8 cellular contexts compared by ENCODE assay signal in genomic region chr19:55605207-55605636, GRCh38. TPM values are rescaled to one million over a fixed set of nuclear protein-coding genes. Genes with fewer than 3 reads are reported as not detected.
A peak's percentile ranks its signal among the peaks of the same experiment; 100 is the strongest.
DNase-seq lines count a peak whose midpoint lies in the region; ATAC-seq and TF ChIP-seq lines count a peak whose summit lies in the region.

No MANE protein-coding gene starts in this region.

- H3K79me2 ChIP-seq in OCI-LY3 (ENCODE audit: low read length) = peaks cover 46% of the 10 kb centered on the region

- H3K4me3 ChIP-seq in IMR-90 (ENCODE audit: insufficient read depth, low read depth, low read length) (peak overlapping the region; percentile 76), OCI-LY3 (ENCODE audit: low read length) (peak overlapping the region; percentile 91), epithelial cell of esophagus (ENCODE audit: low read length) (peak overlapping the region; percentile 79)

- no peak overlapping the region; the same call in 2 of the 3 replicates for H2BK15ac ChIP-seq in IMR-90 (ENCODE audit: low read depth, low read length)

- DNase-seq in DMS 273 treated with DMSO at 0.1 percent for 48 hours (lab: John Stamatoyannopoulos, UW) (peak; percentile 94), IMR-90 (peak; percentile 96), activated T-cell treated with anti-CD3 and anti-CD28 coated beads for 1 hour (ENCODE audit: low read depth) (peak; percentile 97), epithelial cell of esophagus (ENCODE audit: low read depth) (peak; percentile 97), mucosa of gallbladder (ENCODE audit: low spot score) (peak; percentile 97)
- DNase-seq in stimulated activated CD8-positive, alpha-beta memory T cell treated with anti-CD3 and anti-CD28 coated beads, Interleukin-4, amount 100 ng/mL, for 1 hour (ENCODE audit: low read depth in 2 of 2, low spot score in 1 of 2) = peak; percentile 95 to 97

- H3K18ac ChIP-seq in IMR-90 (ENCODE audit: low read depth, low read length) = peak overlapping the region; percentile 65

- peak overlapping the region; percentile 82 for H4K5ac ChIP-seq in IMR-90 (ENCODE audit: low read depth, low read length)

- no peak for TF ChIP-seq CTCF in IMR-90 (conservative IDR thresholded peaks at IDR 0.05; ENCODE audit: low read depth, low read length)
- no peak for TF ChIP-seq CTCF in OCI-LY3 (IDR thresholded peaks at IDR 0.05; ENCODE audit: low read depth, low read length)
- no peak for TF ChIP-seq CTCF in epithelial cell of esophagus (IDR thresholded peaks at IDR 0.05; ENCODE audit: insufficient read depth, low read depth, low read length, missing control alignments)

- H2BK120ac ChIP-seq in IMR-90 (ENCODE audit: low read depth, low read length) = peak overlapping the region; percentile 77

- peaks cover 24% of the 10 kb centered on the region; the same call in 1 of the 2 replicates for H4K20me1 ChIP-seq in IMR-90 (ENCODE audit: insufficient read depth, low read length)
- no peaks in the 10 kb centered on the region for H4K20me1 ChIP-seq in OCI-LY3 (ENCODE audit: insufficient read depth, low read length)

- in situ Hi-C loops in IMR-90 (cut with MboI; ENCODE audit: low sequenced_read_pairs) = loop anchor here (5.0 kb wide), 1 partner anchor 88 kb away; no protein-coding TSS in a partner anchor

- no TSS peak for BruUV-seq in IMR-90 (replicated peaks; lab: Mats Ljungman, UMichigan)

- POLR2A ChIA-PET in IMR-90 (lab: Charles Lee; ENCODE audit: unreplicated experiment) = interaction anchor here (0.5 kb wide), 1 partner anchor 73 kb away, joined by 7 read pairs; no protein-coding TSS in a partner anchor

- peak overlapping the region; percentile 51 to 95 for H4K8ac ChIP-seq in IMR-90 (ENCODE audit: low read depth in 2 of 2, low read length in 2 of 2)

- no peaks in the 10 kb centered on the region for H3K27me3 ChIP-seq in IMR-90 (ENCODE audit: control insufficient read depth, insufficient read depth, low read length)
- no peaks in the 10 kb centered on the region for H3K27me3 ChIP-seq in OCI-LY3 (ENCODE audit: low read depth, low read length)

- H3K9me3 ChIP-seq in IMR-90 (ENCODE audit: control insufficient read depth, insufficient read depth, low read length) = peaks cover 5% of the 10 kb centered on the region; the same call in 1 of the 2 replicates
- H3K9me3 ChIP-seq in OCI-LY3 (ENCODE audit: insufficient read depth, low read length) = no peaks in the 10 kb centered on the region

- intact Hi-C loops in IMR-90 (cut with micrococcal nuclease) = no loop called here

- dilution Hi-C loops in IMR-90 (cut with HindIII; ENCODE audit: low sequenced_read_pairs, unreplicated experiment) = no loop called here

- H2AFZ ChIP-seq in IMR-90 (replicated peaks; ENCODE audit: low read length, poor library complexity) (peak overlapping the region; percentile 92), OCI-LY3 (ENCODE audit: low read depth, low read length) (0 out of 2 replicates have a peak overlapping the region, but pooled peaks have one; percentile 8)

- TF ChIP-seq RAD21 in IMR-90 (IDR thresholded peaks at IDR 0.05; ENCODE audit: low read length) = no peak

- H3K9ac ChIP-seq in IMR-90 (ENCODE audit: low read depth, low read length) (peak overlapping the region; percentile 50; the same call in 1 of the 2 replicates), OCI-LY3 (ENCODE audit: low read length) (peak overlapping the region; percentile 97)

- H3K14ac ChIP-seq in IMR-90 (replicated peaks; ENCODE audit: low read depth, low read length) = peak overlapping the region; percentile 97

- peaks cover 8% of the 10 kb centered on the region; the same call in 1 of the 2 replicates for H3K9me1 ChIP-seq in IMR-90 (ENCODE audit: insufficient read depth, low read length)

- 0% methylated on average over 4 of the region's 43 CpGs; no CpG with 5 or more reads in 1 of the 2 experiments for WGBS in IMR-90 (ENCODE audit: extremely low coverage in 2 of 2, insufficient read length in 1 of 2), 2 experiments

- TF ChIP-seq POLR2A in IMR-90 (IDR thresholded peaks at IDR 0.05; ENCODE audit: low read depth, low read length) = peak; percentile 48

- peak overlapping the region; percentile 93 for H3K4me2 ChIP-seq in IMR-90 (ENCODE audit: low read depth, low read length)
- H3K4me2 ChIP-seq in OCI-LY3 (ENCODE audit: low read length) = peak overlapping the region; percentile 87

- H4K91ac ChIP-seq in IMR-90 (ENCODE audit: insufficient read depth, low read depth, low read length) = peak overlapping the region; percentile 64

- 0 out of 2 replicates have a peak overlapping the region, but pooled peaks have one; percentile 50 for H2BK20ac ChIP-seq in IMR-90 (ENCODE audit: low read depth, low read length)

- H3K4ac ChIP-seq in IMR-90 (ENCODE audit: low read depth, low read length) = peak overlapping the region; percentile 97

- H3K56ac ChIP-seq in IMR-90 (ENCODE audit: extremely low read depth, insufficient read depth, low read length) = no peak overlapping the region

- H3K4me1 ChIP-seq in IMR-90 (ENCODE audit: control insufficient read depth, insufficient read depth, low read length) (peaks cover 9% of the 10 kb centered on the region), OCI-LY3 (ENCODE audit: low read length) (peaks cover 22% of the 10 kb centered on the region)

- peak overlapping the region; percentile 91 for H3K27ac ChIP-seq in IMR-90 (ENCODE audit: insufficient read depth, low read length)
- H3K27ac ChIP-seq in OCI-LY3 (ENCODE audit: low read length) = peak overlapping the region; percentile 88

- peaks cover 36 to 61% of the 10 kb centered on the region in 2 experiments for H3K79me1 ChIP-seq in IMR-90 (ENCODE audit: low read depth in 1 of 2, low read length in 2 of 2)

- peak overlapping the region; percentile 91; the same call in 1 of the 2 replicates for H3K23ac ChIP-seq in IMR-90 (ENCODE audit: low read depth, low read length)

- peak overlapping the region; percentile 90 for H2BK5ac ChIP-seq in IMR-90 (ENCODE audit: low read depth, low read length, poor library complexity, severe bottlenecking)

- H3K36me3 ChIP-seq in IMR-90 (ENCODE audit: control insufficient read depth, insufficient read depth, low read length) (peaks cover 14% of the 10 kb centered on the region), OCI-LY3 (replicated peaks; ENCODE audit: low read depth, low read length) (peaks cover 26% of the 10 kb centered on the region)

- ATAC-seq in GM21529 (IDR thresholded peaks at IDR 0.05; ENCODE audit: unreplicated experiment) = peak; percentile 67
- ATAC-seq in IMR-90 (ENCODE audit: low read depth) = peak; percentile 81

- H2AK9ac ChIP-seq in IMR-90 (replicated peaks; ENCODE audit: low read depth, low read length, poor library complexity) = peak overlapping the region; percentile 96

- H2AK5ac ChIP-seq in IMR-90 (ENCODE audit: low read depth, low read length) = peak overlapping the region; percentile 63

- CTCF ChIA-PET in IMR-90 (lab: Yijun Ruan, JAX) = interaction anchor here (1.0 to 2.3 kb wide), 5 partner anchors 14 to 101 kb away, joined by 4 to 11 read pairs (median 6); no protein-coding TSS in a partner anchor

TF ChIP-seq in IMR-90, 13 proteins besides CTCF, POLR2A, EP300 and RAD21:
- TF ChIP-seq ELK1 (IDR thresholded peaks at IDR 0.05; ENCODE audit: borderline replicate concordance, low read depth, low read length) (no peak), MAZ (IDR thresholded peaks at IDR 0.05; ENCODE audit: borderline replicate concordance, low read depth, low read length) (peak; percentile 79; the same call in 1 of the 2 replicates)

RNA-seq across cellular contexts. Expression of gene ZNF865, which starts 0.2 kb away (rescaled TPM):
- total RNA-seq in IMR-90 (2012; rRNA removed) (under 0.01 TPM in 2 replicates), mucosa of gallbladder (21.6 TPM)
- polyA plus RNA-seq in IMR-90 (2012; rRNA removed) = 4.6 and 6.3 TPM in 2 replicates
- 4.5 and 9.2 TPM in 2 replicates for polyA plus RNA-seq in IMR-90 (2012; cell fraction: cytosol; rRNA removed)
- 7.6 and 24.5 TPM in 2 replicates for polyA plus RNA-seq in IMR-90 (2012; cell fraction: nucleus; rRNA removed; ENCODE audit: low replicate concordance)

RNA-seq across cellular contexts. Expression of gene ZNF524, which starts 5.1 kb away (rescaled TPM):
- total RNA-seq in IMR-90 (2012; rRNA removed) = 2.3 and 2.8 TPM in 2 replicates
- polyA plus RNA-seq in IMR-90 (2012; rRNA removed) = 6.6 and 8.0 TPM in 2 replicates
- 6.2 and 14.1 TPM in 2 replicates for polyA plus RNA-seq in IMR-90 (2012; cell fraction: cytosol; rRNA removed)
- polyA plus RNA-seq in IMR-90 (2012; cell fraction: nucleus; rRNA removed; ENCODE audit: low replicate concordance) = 4.0 and 9.8 TPM in 2 replicates
- 37.8 TPM for total RNA-seq in mucosa of gallbladder

RNA-seq across cellular contexts. Expression of gene FIZ1, which starts 5.9 kb away (rescaled TPM):
- 0.83 and 1.3 TPM in 2 replicates for total RNA-seq in IMR-90 (2012; rRNA removed)
- 5.5 and 5.9 TPM in 2 replicates for polyA plus RNA-seq in IMR-90 (2012; rRNA removed)
- polyA plus RNA-seq in IMR-90 (2012; cell fraction: cytosol; rRNA removed) = 3.6 and 5.0 TPM in 2 replicates
- 12.9 and 19.2 TPM in 2 replicates for polyA plus RNA-seq in IMR-90 (2012; cell fraction: nucleus; rRNA removed; ENCODE audit: low replicate concordance)
- total RNA-seq in mucosa of gallbladder = 22.7 TPM

RNA-seq across cellular contexts. Expression of gene ZNF784, which starts 19.1 kb away (rescaled TPM):
- total RNA-seq in IMR-90 (2012; rRNA removed) (2.5 TPM in 2 replicates), mucosa of gallbladder (13.0 TPM)
- 3.7 and 4.1 TPM in 2 replicates for polyA plus RNA-seq in IMR-90 (2012; rRNA removed)
- 3.2 and 4.1 TPM in 2 replicates for polyA plus RNA-seq in IMR-90 (2012; cell fraction: cytosol; rRNA removed)
- polyA plus RNA-seq in IMR-90 (2012; cell fraction: nucleus; rRNA removed; ENCODE audit: low replicate concordance) = 9.5 and 20.0 TPM in 2 replicates

RNA-seq across cellular contexts. Expression of gene ZNF579, which starts 24.6 kb away (rescaled TPM):
- total RNA-seq in IMR-90 (2012; rRNA removed) = 0.54 and 0.83 TPM in 2 replicates
- polyA plus RNA-seq in IMR-90 (2012; rRNA removed) = 9.0 and 10.7 TPM in 2 replicates
- polyA plus RNA-seq in IMR-90 (2012; cell fraction: cytosol; rRNA removed) = 4.6 and 9.6 TPM in 2 replicates
- polyA plus RNA-seq in IMR-90 (2012; cell fraction: nucleus; rRNA removed; ENCODE audit: low replicate concordance) = 19.0 and 30.7 TPM in 2 replicates
- 35.0 TPM for total RNA-seq in mucosa of gallbladder

Comparison
In these comparisons a context has a peak if more than half of its experiments do, and no peak if none do; other contexts are left out.
1. Peak in every context shown above with its lines: DNase-seq, ATAC-seq, H3K4me3 ChIP-seq and H3K27ac ChIP-seq.
2. RNA of gene ZNF865, which starts 0.2 kb away (total RNA-seq): 21.6 TPM in mucosa of gallbladder (single experiment); under 0.01 TPM in IMR-90; every median in the first group is over 10 times any median in the second.
3. RNA of gene ZNF524, which starts 5.1 kb away (total RNA-seq): 37.8 TPM in mucosa of gallbladder (single experiment); 2.3 to 2.8 TPM in IMR-90; every median in the first group is over 10 times any median in the second.
4. RNA of gene FIZ1, which starts 5.9 kb away (total RNA-seq): 22.7 TPM in mucosa of gallbladder (single experiment); 0.83 to 1.3 TPM in IMR-90; every median in the first group is over 10 times any median in the second.